ENCODE assay signal across 26 cellular contexts in genomic region chr22:45740236-45740635, GRCh38.
DNase-seq lines count a peak whose midpoint lies in the region; ATAC-seq, FAIRE-seq and TF ChIP-seq lines count a peak whose summit lies in the region.
"Had no signal": no experiment of that assay in that cellular context is flagged by ENCODE, and none has a peak within 500 bp of the region (broad histone marks: within the 10 kb centered on the region; RNA-seq: fewer than 3 reads in every experiment).

No MANE protein-coding gene starts in this region.

- H3K27ac ChIP-seq in IMR-90 (ENCODE audit: insufficient read depth, low read length), result no peak overlapping the region
- H3K27ac ChIP-seq in astrocyte (ENCODE audit: low read depth, low read length), result peak overlapping the region; percentile 30
- H3K27ac ChIP-seq in mesenchymal stem cell (ENCODE audit: low read length, poor library complexity, severe bottlenecking), result no peak overlapping the region
- no peak overlapping the region for H3K27ac ChIP-seq in heart right ventricle
- H3K27ac ChIP-seq: SJSA1 had no signal

- TF ChIP-seq POLR2A in GM12891 (IDR thresholded peaks at IDR 0.05; ENCODE audit: low read depth, low read length) (no peak), IMR-90 (IDR thresholded peaks at IDR 0.05; ENCODE audit: low read depth, low read length) (no peak)

- H4K5ac ChIP-seq in IMR-90 (ENCODE audit: low read depth, low read length), result no peak overlapping the region

- no peak overlapping the region for H3K4me3 Mint-ChIP-seq in astrocyte (ENCODE audit: unreplicated experiment)
- H3K4me3 Mint-ChIP-seq: CD4-positive, alpha-beta memory T cell had no signal

- H2BK120ac ChIP-seq in IMR-90 (ENCODE audit: low read depth, low read length) (no peak overlapping the region), mesenchymal stem cell (ENCODE audit: low read depth, low read length) (no peak overlapping the region)

- H3K79me1 ChIP-seq in IMR-90 (ENCODE audit: low read depth in 1 of 2, low read length in 2 of 2) (peaks cover 45 to 81% of the 10 kb centered on the region in 2 experiments), mesenchymal stem cell (replicated peaks; ENCODE audit: low read length, poor library complexity, severe bottlenecking) (peaks cover 25% of the 10 kb centered on the region)

- H4K8ac ChIP-seq in IMR-90 (ENCODE audit: low read depth in 2 of 2, low read length in 2 of 2) (no peak overlapping the region), mesenchymal stem cell (ENCODE audit: low read length) (no peak overlapping the region)

- TF ChIP-seq CTCF in IMR-90 (conservative IDR thresholded peaks at IDR 0.05; ENCODE audit: low read depth, low read length) (no peak), astrocyte (IDR thresholded peaks at IDR 0.05; ENCODE audit: insufficient read depth, low read depth, low read length) (no peak), heart right ventricle (IDR thresholded peaks at IDR 0.05) (no peak)

- H3K9me1 ChIP-seq in IMR-90 (ENCODE audit: insufficient read depth, low read length), result peaks cover 9% of the 10 kb centered on the region

- H3K56ac ChIP-seq in IMR-90 (ENCODE audit: extremely low read depth, insufficient read depth, low read length), result no peak overlapping the region

- no peak for DNase-seq in GM12891 (ENCODE audit: insufficient read length, low spot score)
- peak; percentile 35 for DNase-seq in IMR-90
- DNase-seq in astrocyte (ENCODE audit: low read depth), result peak; percentile 81
- DNase-seq in mesenchymal stem cell, result peak; percentile 33
- DNase-seq in GM19239 (ENCODE audit: insufficient read length, low spot score), result no peak
- DNase-seq in heart right ventricle, result no peak
- no peak for DNase-seq in kidney glomerular epithelial cell (lab: John Stamatoyannopoulos, UW)
- no peak for DNase-seq in NAMALWA (ENCODE audit: low spot score)
- DNase-seq: C1 segment of cervical spinal cord; CD4-positive, alpha-beta memory T cell; COR-L47; DMS79; HCEC 1CT; KG1; NCI-H1105 treated with DMSO at 0.1 percent for 48 hours; NCI-H146; NCI-H2029; NCI-H446; NCI-H524 treated with DMSO at 0.1 percent for 48 hours; NCI-H82; PC-9; Right ventricle myocardium superior; RPMI8226 had no signal

- no peak overlapping the region for H3K4ac ChIP-seq in IMR-90 (ENCODE audit: low read depth, low read length)
- H3K4ac ChIP-seq in mesenchymal stem cell (ENCODE audit: low read depth in 1 of 2, low read length in 2 of 2), result no peak overlapping the region

- H3K4me3 ChIP-seq in IMR-90 (ENCODE audit: insufficient read depth, low read depth, low read length) (no peak overlapping the region), astrocyte (ENCODE audit: insufficient read depth, low read depth, low read length) (no peak overlapping the region), mesenchymal stem cell (ENCODE audit: insufficient read depth in 1 of 2, low read depth in 1 of 2, low read length in 2 of 2) (no peak overlapping the region), heart right ventricle (no peak overlapping the region)
- H3K4me3 ChIP-seq: PC-9, SJSA1 had no signal

- CTCF ChIA-PET in IMR-90 (lab: Yijun Ruan, JAX), result no interaction called here

- no peak for TF ChIP-seq RAD21 in IMR-90 (IDR thresholded peaks at IDR 0.05; ENCODE audit: low read length)

- no peak overlapping the region for H3K18ac ChIP-seq in IMR-90 (ENCODE audit: low read depth, low read length)
- no peak overlapping the region for H3K18ac ChIP-seq in mesenchymal stem cell (ENCODE audit: low read depth in 1 of 2, low read length in 2 of 2)

- ATAC-seq in IMR-90 (ENCODE audit: low read depth), result no peak
- ATAC-seq in heart right ventricle, result no peak

- H3K4me2 ChIP-seq in IMR-90 (ENCODE audit: low read depth, low read length) (no peak overlapping the region), astrocyte (ENCODE audit: low read length) (no peak overlapping the region), mesenchymal stem cell (ENCODE audit: low read length, poor library complexity, severe bottlenecking) (no peak overlapping the region)
- H3K4me2 ChIP-seq: PC-9 had no signal

- H2BK12ac ChIP-seq in mesenchymal stem cell (ENCODE audit: low read length in 2 of 2), result no peak overlapping the region

- intact Hi-C loops in IMR-90 (cut with micrococcal nuclease) (no loop called here), heart right ventricle (cut with DNase I) (no loop called here)

- no peak overlapping the region for H2AK5ac ChIP-seq in IMR-90 (ENCODE audit: low read depth, low read length)
- H2AK5ac ChIP-seq in mesenchymal stem cell (ENCODE audit: low read length, severe bottlenecking), result no peak overlapping the region

- H3K36me3 Mint-ChIP-seq in astrocyte (ENCODE audit: low read depth, unreplicated experiment), result peaks cover 23% of the 10 kb centered on the region

- H3K23ac ChIP-seq in IMR-90 (ENCODE audit: low read depth, low read length) (no peak overlapping the region), mesenchymal stem cell (ENCODE audit: low read length in 2 of 2) (no peak overlapping the region)

- no CpG with 5 or more reads among the region's 3 CpGs for WGBS in IMR-90 (ENCODE audit: extremely low coverage in 2 of 2, insufficient read length in 1 of 2), 2 experiments
- WGBS in mesenchymal stem cell, result 99% methylated on average over 3 of the region's 3 CpGs
- 99 to 100% methylated on average over 3 of the region's 3 CpGs for WGBS in heart right ventricle, 2 donors

- H4K20me1 ChIP-seq in IMR-90 (ENCODE audit: insufficient read depth, low read length), result peaks cover 20% of the 10 kb centered on the region
- H4K20me1 ChIP-seq in astrocyte (ENCODE audit: insufficient read depth, low read length), result peaks cover 26% of the 10 kb centered on the region

- peaks cover 38% of the 10 kb centered on the region for H3K36me3 ChIP-seq in IMR-90 (ENCODE audit: control insufficient read depth, insufficient read depth, low read length)
- H3K36me3 ChIP-seq in astrocyte (ENCODE audit: insufficient read depth, low read length), result peaks cover 39% of the 10 kb centered on the region
- H3K36me3 ChIP-seq in mesenchymal stem cell (ENCODE audit: control insufficient read depth in 1 of 2, insufficient read depth in 2 of 2, low read depth in 1 of 2, low read length in 2 of 2), result peaks cover 19 to 70% of the 10 kb centered on the region in 2 experiments
- peaks cover 0 to 90% (median 35%) of the 10 kb centered on the region in 9 donors for H3K36me3 ChIP-seq in heart right ventricle

- H2AK9ac ChIP-seq in IMR-90 (replicated peaks; ENCODE audit: low read depth, low read length, poor library complexity), result no peak overlapping the region

- H2BK20ac ChIP-seq in IMR-90 (ENCODE audit: low read depth, low read length), result no peak overlapping the region

- H3K4me1 ChIP-seq in IMR-90 (ENCODE audit: control insufficient read depth, insufficient read depth, low read length) (peaks cover 7% of the 10 kb centered on the region; the same call in 1 of the 2 replicates), astrocyte (ENCODE audit: insufficient read depth, low read length) (peaks cover 15% of the 10 kb centered on the region), mesenchymal stem cell (ENCODE audit: control insufficient read depth, insufficient read depth, low read depth, low read length) (peaks cover 3% of the 10 kb centered on the region), heart right ventricle (peaks cover 0 to 21% (median 18%) of the 10 kb centered on the region in 9 donors)

- in situ Hi-C loops in IMR-90 (cut with MboI; ENCODE audit: low sequenced_read_pairs), result no loop called here

- H4K91ac ChIP-seq in IMR-90 (ENCODE audit: insufficient read depth, low read depth, low read length) (no peak overlapping the region), mesenchymal stem cell (ENCODE audit: low read length) (no peak overlapping the region)

- no peaks in the 10 kb centered on the region for H3K27me3 ChIP-seq in IMR-90 (ENCODE audit: control insufficient read depth, insufficient read depth, low read length)
- no peaks in the 10 kb centered on the region for H3K27me3 ChIP-seq in astrocyte (ENCODE audit: insufficient read depth, low read length)
- no peaks in the 10 kb centered on the region for H3K27me3 ChIP-seq in mesenchymal stem cell (ENCODE audit: control insufficient read depth in 1 of 2, insufficient read depth in 1 of 2, low read length in 2 of 2)
- no peaks in the 10 kb centered on the region for H3K27me3 ChIP-seq in heart right ventricle
- H3K27me3 ChIP-seq: SJSA1 had no signal

- POLR2A ChIA-PET in IMR-90 (lab: Charles Lee; ENCODE audit: unreplicated experiment), result no interaction called here

- peak overlapping the region; percentile 54 for H3K27ac Mint-ChIP-seq in astrocyte (ENCODE audit: unreplicated experiment)

- peaks cover 67% of the 10 kb centered on the region for H3K79me2 ChIP-seq in astrocyte (ENCODE audit: insufficient read depth, low read length)

- no peaks in the 10 kb centered on the region for H3K9me3 ChIP-seq in IMR-90 (ENCODE audit: control insufficient read depth, insufficient read depth, low read length)
- H3K9me3 ChIP-seq in astrocyte (ENCODE audit: insufficient read depth, low read depth, low read length), result no peaks in the 10 kb centered on the region
- H3K9me3 ChIP-seq in mesenchymal stem cell (ENCODE audit: control insufficient read depth, low read length), result no peaks in the 10 kb centered on the region
- no peaks in the 10 kb centered on the region for H3K9me3 ChIP-seq in heart right ventricle
- H3K9me3 ChIP-seq: SJSA1 had no signal

- BruUV-seq in IMR-90 (replicated peaks; lab: Mats Ljungman, UMichigan), result no TSS peak

- H3K4me1 Mint-ChIP-seq in astrocyte (ENCODE audit: low read depth, unreplicated experiment), result peaks cover 31% of the 10 kb centered on the region

- no peaks in the 10 kb centered on the region for H3K9me3 Mint-ChIP-seq in astrocyte (ENCODE audit: unreplicated experiment)

- no peak overlapping the region for H2AFZ ChIP-seq in IMR-90 (replicated peaks; ENCODE audit: low read length, poor library complexity)
- no peak overlapping the region for H2AFZ ChIP-seq in astrocyte (ENCODE audit: low read depth, low read length)
- no peak overlapping the region for H2AFZ ChIP-seq in mesenchymal stem cell (ENCODE audit: low read depth, low read length)
- H2AFZ ChIP-seq: PC-9 had no signal

- peak; percentile 26 for FAIRE-seq in GM12891 (lab: Jason Lieb, UNC)
- FAIRE-seq in astrocyte (lab: Jason Lieb, UNC), result no peak
- no peak for FAIRE-seq in GM19239 (lab: Jason Lieb, UNC)
- FAIRE-seq: GM18507, H1 had no signal

- dilution Hi-C loops in IMR-90 (cut with HindIII; ENCODE audit: low sequenced_read_pairs, unreplicated experiment), result no loop called here

- H3K9ac ChIP-seq in IMR-90 (ENCODE audit: low read depth, low read length) (no peak overlapping the region), astrocyte (ENCODE audit: low read length) (no peak overlapping the region), mesenchymal stem cell (ENCODE audit: low read length) (no peak overlapping the region)

- H2BK15ac ChIP-seq in IMR-90 (ENCODE audit: low read depth, low read length) (no peak overlapping the region), mesenchymal stem cell (ENCODE audit: low read depth, poor library complexity, severe bottlenecking) (no peak overlapping the region)

- H3K14ac ChIP-seq in IMR-90 (replicated peaks; ENCODE audit: low read depth, low read length) (0 out of 2 replicates have a peak overlapping the region, but pooled peaks have one; percentile 56), mesenchymal stem cell (ENCODE audit: low read length in 2 of 2) (no peak overlapping the region)

- H3K27me3 Mint-ChIP-seq in astrocyte (ENCODE audit: low read depth, unreplicated experiment), result no peaks in the 10 kb centered on the region
- H3K27me3 Mint-ChIP-seq: CD4-positive, alpha-beta memory T cell had no signal

- H2BK5ac ChIP-seq in IMR-90 (ENCODE audit: low read depth, low read length, poor library complexity, severe bottlenecking) (no peak overlapping the region), mesenchymal stem cell (ENCODE audit: low read depth, low read length, poor library complexity, severe bottlenecking) (no peak overlapping the region)

Comparison
In these comparisons a context has a peak if more than half of its experiments do, and no peak if none do; other contexts are left out.
1. DNase-seq: peak in IMR-90 (single experiment), astrocyte (single experiment) and mesenchymal stem cell (single experiment); none in GM12891 (single experiment), GM19239 (single experiment), heart right ventricle (0 of 2), kidney glomerular epithelial cell (single experiment) and NAMALWA (single experiment).